Comparison of ENCODE assay signal across 9 cellular contexts in the genomic region with DNA sequence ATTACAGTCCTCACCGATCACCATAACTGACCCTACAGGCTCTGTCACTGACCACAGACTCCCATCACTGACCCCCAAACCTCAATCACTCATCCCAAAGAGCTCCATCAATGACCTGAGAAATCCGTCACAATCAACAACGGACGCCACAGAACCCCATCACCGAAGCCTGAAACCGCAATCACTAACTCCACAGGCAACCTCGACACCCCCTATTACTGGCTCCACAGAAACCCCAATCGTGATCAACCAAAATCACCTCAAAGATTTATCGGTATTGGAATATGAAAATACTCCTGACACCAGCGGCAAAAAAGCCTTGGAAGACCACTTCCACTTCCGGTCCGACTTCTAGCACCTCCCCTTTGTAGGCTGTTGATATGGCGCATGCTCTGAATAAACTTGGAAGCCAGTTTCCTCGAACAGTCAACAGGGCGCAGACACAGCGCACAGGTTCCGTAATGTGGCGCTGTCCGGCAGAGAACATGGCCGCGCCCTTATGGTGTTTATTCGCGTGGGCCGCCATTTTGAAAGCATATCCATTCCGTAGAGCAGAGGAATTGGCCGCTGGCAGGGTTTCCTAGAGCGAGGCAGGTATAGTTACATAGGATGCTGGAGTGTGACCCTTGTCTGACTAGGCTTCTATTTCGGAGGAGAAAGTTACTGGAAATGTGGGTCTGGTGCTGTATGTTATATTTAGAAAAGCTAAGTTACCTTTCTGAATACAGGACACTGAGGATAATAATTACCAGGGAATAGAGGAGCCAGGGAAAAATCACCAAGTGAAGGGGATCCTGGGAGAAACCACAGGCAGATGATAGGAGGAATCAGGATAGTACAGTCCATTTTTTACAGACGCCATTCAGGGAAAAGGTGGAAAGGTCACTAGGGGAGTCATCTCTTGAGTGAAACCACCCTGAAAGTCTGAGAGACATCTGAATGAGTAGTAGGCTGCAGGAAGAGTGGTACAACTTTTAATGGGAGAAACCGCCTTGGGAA. TPM values are rescaled to one million over a fixed set of nuclear protein-coding genes. Genes with fewer than 3 reads are reported as not detected.
DNase-seq lines count a peak whose midpoint lies in the region; ATAC-seq and TF ChIP-seq lines count a peak whose summit lies in the region.
"Had no signal": no experiment of that assay in that cellular context is flagged by ENCODE, and none has a peak within 500 bp of the region (broad histone marks: within the 10 kb centered on the region; RNA-seq: fewer than 3 reads in every experiment).

ZNF585A (minus strand) TSS at position 328 of the 999 bp plus-strand sequence. CDS start 2,785 bp downstream, outside the sequence.

- H3K9me3 Mint-ChIP-seq in CD14-positive monocyte, result peaks cover 32 to 72% (median 50%) of the 10 kb centered on the region in 7 donors
- peaks cover 25% of the 10 kb centered on the region for H3K9me3 Mint-ChIP-seq in activated CD8-positive, alpha-beta T cell treated with anti-CD3 and anti-CD28 coated beads for 36 hours

- H3K4me3 ChIP-seq in ectodermal cell (ENCODE audit: insufficient read depth, low read depth, low read length) (peak within 1 kb of the TSS; percentile 65), lower leg skin (ENCODE audit: low read depth, poor library complexity, severe bottlenecking) (peak within 1 kb of the TSS; percentile 65)

- no peak within 1 kb of the TSS for H3K27ac ChIP-seq in ectodermal cell (ENCODE audit: insufficient read depth, low read depth, low read length, poor library complexity, severe bottlenecking)

- intact Hi-C loops in CD14-positive monocyte (cut with micrococcal nuclease), result loop anchor here (1.0 to 10.0 kb wide), 9 partner anchors 38 to 1428 kb away; partner anchors contain the start of genes ZNF345 (in 2 of the 2), ZNF420 (in 2 of the 2), IGFLR1 (in 1 of the 2) and LIN37 (in 1 of the 2)
- intact Hi-C loops in activated CD8-positive, alpha-beta T cell treated with anti-CD3 and anti-CD28 coated beads for 36 hours (cut with micrococcal nuclease), result loop anchor here (2.0 kb wide), 1 partner anchor 38 kb away; the partner anchor contains the start of gene ZNF585B
- intact Hi-C loops in lower leg skin (cut with DNase I; ENCODE audit: low total_unique reads), result no loop called here

- peaks cover 0 to 1% (median 0%) of the 10 kb centered on the region in 3 donors for H3K27me3 Mint-ChIP-seq in CD14-positive monocyte (ENCODE audit: low read depth in 3 of 3)
- no peaks in the 10 kb centered on the region for H3K27me3 Mint-ChIP-seq in activated CD8-positive, alpha-beta T cell treated with anti-CD3 and anti-CD28 coated beads for 36 hours
- H3K27me3 Mint-ChIP-seq: stimulated activated naive CD8-positive, alpha-beta T cell treated with anti-CD3 and anti-CD28 coated beads, Interleukin-15, Interleukin-2, amounts not matched to agents 100 ng/mL and 50 ng/mL, for 24 hours had no signal

- H3K36me3 ChIP-seq in ectodermal cell (ENCODE audit: control insufficient read depth, insufficient read depth, low read length), result peaks cover 18% of the 10 kb centered on the region

- no peak within 1 kb of the TSS for H3K27ac Mint-ChIP-seq in CD14-positive monocyte
- no peak within 1 kb of the TSS for H3K27ac Mint-ChIP-seq in activated CD8-positive, alpha-beta T cell treated with anti-CD3 and anti-CD28 coated beads for 36 hours
- H3K27ac Mint-ChIP-seq: stimulated activated naive CD8-positive, alpha-beta T cell treated with anti-CD3 and anti-CD28 coated beads, Interleukin-15, Interleukin-2, amounts not matched to agents 100 ng/mL and 50 ng/mL, for 24 hours had no signal

- peaks cover 3% of the 10 kb centered on the region for H3K9me3 ChIP-seq in ectodermal cell (ENCODE audit: control insufficient read depth, low read length)

- ATAC-seq in GM19395 (IDR thresholded peaks at IDR 0.05; ENCODE audit: unreplicated experiment) (peak; percentile 98), HG03558 (IDR thresholded peaks at IDR 0.05; ENCODE audit: extremely low read depth, unreplicated experiment) (peak; percentile 82)
- ATAC-seq in activated CD8-positive, alpha-beta T cell treated with anti-CD3 and anti-CD28 coated beads for 36 hours, result peak; percentile 100

- TF ChIP-seq POLR2A in lower leg skin (IDR thresholded peaks at IDR 0.05), result no peak

- TF ChIP-seq CTCF in CD14-positive monocyte (IDR thresholded peaks at IDR 0.05), result no peak
- no peak for TF ChIP-seq CTCF in activated CD8-positive, alpha-beta T cell treated with anti-CD3 and anti-CD28 coated beads for 36 hours (IDR thresholded peaks at IDR 0.05)
- no peak for TF ChIP-seq CTCF in lower leg skin (IDR thresholded peaks at IDR 0.05)

- no peaks in the 10 kb centered on the region for H3K27me3 ChIP-seq in ectodermal cell (ENCODE audit: control insufficient read depth, insufficient read depth, low read length, poor library complexity, severe bottlenecking)

- peak; percentile 93 for DNase-seq in CD14-positive monocyte (ENCODE audit: low spot score)
- DNase-seq in NCI-H748 (lab: John Stamatoyannopoulos, UW; ENCODE audit: unreplicated experiment), result peak; percentile 99
- peak; percentile 93 for DNase-seq in activated CD8-positive, alpha-beta T cell treated with anti-CD3 and anti-CD28 coated beads for 36 hours
- peak; percentile 93 to 97 for DNase-seq in lower leg skin (ENCODE audit: low spot score in 2 of 2)
- peak; percentile 92 for DNase-seq in stimulated activated CD4-positive, alpha-beta T cell treated with anti-CD3 and anti-CD28 coated beads, Interleukin-4, amount 100 ng/mL, for 24 hours

- 14 to 16% methylated on average over 30 of the region's 30 CpGs for WGBS in ectodermal cell, 2 experiments
- 4 to 5% methylated on average over 29 to 30 of the region's 30 CpGs for WGBS in lower leg skin, 2 donors

- H3K4me3 Mint-ChIP-seq in CD14-positive monocyte, result no peak within 1 kb of the TSS
- H3K4me3 Mint-ChIP-seq in activated CD8-positive, alpha-beta T cell treated with anti-CD3 and anti-CD28 coated beads for 36 hours, result no peak within 1 kb of the TSS
- H3K4me3 Mint-ChIP-seq: stimulated activated naive CD8-positive, alpha-beta T cell treated with anti-CD3 and anti-CD28 coated beads, Interleukin-15, Interleukin-2, amounts not matched to agents 100 ng/mL and 50 ng/mL, for 24 hours had no signal

- CTCF ChIA-PET in activated CD8-positive, alpha-beta T cell treated with anti-CD3 and anti-CD28 coated beads for 36 hours (lab: Charles Lee), result interaction anchor here (1.4 kb wide), 1 partner anchor 37 kb away, joined by 3 read pairs; no protein-coding TSS in a partner anchor

- no peaks in the 10 kb centered on the region for H3K4me1 ChIP-seq in ectodermal cell (ENCODE audit: control insufficient read depth, insufficient read depth, low read length)

- peaks cover 25 to 33% of the 10 kb centered on the region in 2 donors for H3K36me3 Mint-ChIP-seq in CD14-positive monocyte
- peaks cover 31% of the 10 kb centered on the region for H3K36me3 Mint-ChIP-seq in activated CD8-positive, alpha-beta T cell treated with anti-CD3 and anti-CD28 coated beads for 36 hours (ENCODE audit: low read depth)

- POLR2A ChIA-PET in activated CD8-positive, alpha-beta T cell treated with anti-CD3 and anti-CD28 coated beads for 36 hours (lab: Charles Lee), result no interaction called here

- no peaks in the 10 kb centered on the region for H3K4me1 Mint-ChIP-seq in CD14-positive monocyte
- no peaks in the 10 kb centered on the region for H3K4me1 Mint-ChIP-seq in activated CD8-positive, alpha-beta T cell treated with anti-CD3 and anti-CD28 coated beads for 36 hours (ENCODE audit: low read depth)

RNA-seq across cellular contexts. Expression of gene ZNF585A, which starts in this region (rescaled TPM):
- polyA plus RNA-seq in CD14-positive monocyte, result 10 to 100 TPM; 23.2 to 25.5 TPM
- 1 to 10 TPM; 7.0 to 9.5 TPM for total RNA-seq in activated CD8-positive, alpha-beta T cell treated with anti-CD3 and anti-CD28 coated beads for 36 hours
- 11.7 TPM for polyA plus RNA-seq in ectodermal cell (2013, experiment 1 of 4)
- polyA plus RNA-seq in ectodermal cell (2013, experiment 2 of 4), result 12.5 TPM
- polyA plus RNA-seq in ectodermal cell (2013, experiment 3 of 4), result 10.0 TPM
- 14.4 TPM for polyA plus RNA-seq in ectodermal cell (2013, experiment 4 of 4)
- 10 to 100 TPM in 2 of 4 donors, 1 to 10 TPM in 2; 3.2 to 14.1 (median 11.1) TPM for total RNA-seq in lower leg skin
